In genomic region chr11:57493507-57494503, GRCh38 we compare ENCODE assay signal across 8 cellular contexts. TPM values are rescaled to one million over a fixed set of nuclear protein-coding genes. Genes with fewer than 3 reads are reported as not detected.
DNase-seq lines count a peak whose midpoint lies in the region; ATAC-seq, FAIRE-seq and TF ChIP-seq lines count a peak whose summit lies in the region.

No MANE protein-coding gene starts in this region.

- H3K4me3 ChIP-seq in AG10803 (ENCODE audit: low read length) = no peak overlapping the region

- intact Hi-C loops in left colon (cut with DNase I, micrococcal nuclease) = loop anchor here in 1 of 2 donors (5.0 kb wide), 1 partner anchor 33 kb away; no protein-coding TSS in a partner anchor

- TF ChIP-seq CTCF in AG10803 (conservative IDR thresholded peaks at IDR 0.05; ENCODE audit: low read length) = peak; percentile 80

- FAIRE-seq in HTR-8/SVneo (lab: Jason Lieb, UNC) = peak; percentile 4

- ATAC-seq in left colon (peak; percentile 78), GM19452 (IDR thresholded peaks at IDR 0.05; ENCODE audit: unreplicated experiment) (no peak)

- no peak for DNase-seq in AG10803 (ENCODE audit: low read depth)
- DNase-seq in GM19238 (ENCODE audit: insufficient read length, low spot score) = peak; percentile 69
- DNase-seq in HTR-8/SVneo (ENCODE audit: insufficient read length, low spot score) = peak; percentile 48
- DNase-seq in T-helper 2 cell = peak; percentile 45 to 64 (median 63)
- DNase-seq in astrocyte of the hippocampus (ENCODE audit: low read depth, low spot score) = peak; percentile 55
- DNase-seq in left colon = peak; percentile 43 to 68
- DNase-seq in stimulated activated CD4-positive, alpha-beta T cell treated with anti-CD3 and anti-CD28 coated beads, TNF-alpha, amount 100 ng/mL, for 48 hours (ENCODE audit: low read depth in 3 of 3) = peak; percentile 55 to 66 (median 57)

RNA-seq across cellular contexts. Expression of gene SLC43A1, which starts 21.7 kb away (rescaled TPM):
- 1 to 10 TPM; 7.1 to 9.6 TPM for total RNA-seq in left colon

RNA-seq across cellular contexts. Expression of gene RTN4RL2, which starts 33.5 kb away (rescaled TPM):
- under 1 TPM; 0.67 to 0.98 TPM for total RNA-seq in left colon

RNA-seq across cellular contexts. Expression of gene TIMM10, which starts 36.7 kb away (rescaled TPM):
- total RNA-seq in left colon = 10 to 100 TPM; 28.6 to 47.4 TPM

RNA-seq across cellular contexts. Expression of gene SMTNL1, which starts 43.6 kb away (rescaled TPM):
- not detected for total RNA-seq in left colon
